In the genomic region with DNA sequence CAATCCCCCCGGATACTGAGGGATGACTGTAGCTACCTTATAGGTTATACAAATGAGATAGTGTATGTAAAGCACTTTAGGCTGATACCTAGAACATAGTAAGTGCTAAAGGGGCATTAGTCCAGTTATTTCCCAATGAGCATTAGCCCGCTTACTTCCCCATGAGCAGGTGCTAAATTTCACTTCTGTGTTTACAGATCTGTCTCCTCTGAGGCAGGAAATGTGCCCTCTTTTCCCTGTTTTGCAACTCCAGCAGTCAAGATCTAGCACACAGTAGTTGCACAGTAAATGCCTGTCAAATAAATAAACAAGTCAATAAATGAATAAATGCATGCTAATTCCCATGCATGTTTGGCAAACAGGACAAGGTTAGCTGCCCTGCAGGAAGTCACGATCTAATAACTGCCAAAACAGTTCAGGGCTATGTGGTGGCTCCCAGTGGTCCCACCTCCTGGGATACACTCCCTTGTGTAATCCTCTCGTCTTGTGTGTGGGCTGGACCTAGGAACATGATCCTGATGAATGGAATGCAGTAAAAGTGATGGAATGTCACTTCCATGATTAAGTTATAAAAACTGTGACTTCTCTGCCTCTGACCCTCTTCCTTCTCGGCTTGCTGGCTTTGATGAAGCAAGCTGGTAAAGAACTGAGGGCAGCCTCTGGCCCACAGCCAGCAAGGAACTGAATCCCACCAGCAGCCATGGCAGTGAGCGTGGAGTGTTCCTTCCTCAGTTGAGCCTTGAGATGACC, we compare ENCODE assay signal across 14 cellular contexts.
DNase-seq lines count a peak whose midpoint lies in the region; ATAC-seq and TF ChIP-seq lines count a peak whose summit lies in the region.
"Had no signal": no experiment of that assay in that cellular context is flagged by ENCODE, and none has a peak within 500 bp of the region (broad histone marks: within the 10 kb centered on the region; RNA-seq: fewer than 3 reads in every experiment).

No MANE protein-coding gene starts in this region.

- H3K27me3 ChIP-seq in breast epithelium, result no peaks in the 10 kb centered on the region
- H3K27me3 ChIP-seq in RWPE2 (ENCODE audit: insufficient read depth, poor library complexity, severe bottlenecking), result no peaks in the 10 kb centered on the region
- no peaks in the 10 kb centered on the region for H3K27me3 ChIP-seq in hepatocyte
- H3K27me3 ChIP-seq in upper lobe of right lung, result no peaks in the 10 kb centered on the region
- H3K27me3 ChIP-seq: cardiac muscle cell had no signal

- TF ChIP-seq POLR2A in breast epithelium (IDR thresholded peaks at IDR 0.05), result no peak

- no peaks in the 10 kb centered on the region for H3K4me1 ChIP-seq in breast epithelium
- peaks cover 6% of the 10 kb centered on the region for H3K4me1 ChIP-seq in RWPE2 (ENCODE audit: insufficient read depth, poor library complexity, severe bottlenecking)
- H3K4me1 ChIP-seq in hepatocyte (ENCODE audit: insufficient read depth), result peaks cover 49% of the 10 kb centered on the region
- peaks cover 9% of the 10 kb centered on the region for H3K4me1 ChIP-seq in upper lobe of right lung

- H3K4me3 Mint-ChIP-seq in MCF 10A (ENCODE audit: unreplicated experiment), result no peak overlapping the region

- H4K20me1 ChIP-seq in hepatocyte (ENCODE audit: insufficient read depth, poor library complexity, severe bottlenecking), result no peaks in the 10 kb centered on the region

- H3K36me3 ChIP-seq in breast epithelium, result no peaks in the 10 kb centered on the region
- H3K36me3 ChIP-seq in RWPE2 (ENCODE audit: low read depth), result no peaks in the 10 kb centered on the region
- no peaks in the 10 kb centered on the region for H3K36me3 ChIP-seq in hepatocyte (replicated peaks; ENCODE audit: insufficient read depth, low read depth)
- no peaks in the 10 kb centered on the region for H3K36me3 ChIP-seq in upper lobe of right lung
- H3K36me3 ChIP-seq: cardiac muscle cell, left ventricle myocardium inferior had no signal

- BruUV-seq in MCF 10A (replicated peaks; lab: Mats Ljungman, UMichigan), result no TSS peak

- H3K9me3 ChIP-seq in breast epithelium, result no peaks in the 10 kb centered on the region
- no peaks in the 10 kb centered on the region for H3K9me3 ChIP-seq in RWPE2 (ENCODE audit: severe bottlenecking)
- H3K9me3 ChIP-seq in hepatocyte (ENCODE audit: low read depth), result no peaks in the 10 kb centered on the region
- H3K9me3 ChIP-seq in upper lobe of right lung, result no peaks in the 10 kb centered on the region
- H3K9me3 ChIP-seq: left ventricle myocardium inferior had no signal

- no peaks in the 10 kb centered on the region for H3K36me3 Mint-ChIP-seq in MCF 10A (ENCODE audit: insufficient read depth, unreplicated experiment)

- CTCF ChIA-PET in MCF 10A (lab: Yijun Ruan, JAX), result no interaction called here

- H3K27me3 Mint-ChIP-seq in MCF 10A (ENCODE audit: insufficient read depth, unreplicated experiment), result no peaks in the 10 kb centered on the region

- WGBS in hepatocyte (ENCODE audit: low lambda C conversion rate, missing lambda C conversion rate), result 64% methylated on average over 6 of the region's 6 CpGs

- H3K27ac Mint-ChIP-seq in MCF 10A (ENCODE audit: low read depth, unreplicated experiment), result no peak overlapping the region

- TF ChIP-seq CTCF in MCF 10A (IDR thresholded peaks at IDR 0.05; ENCODE audit: unreplicated experiment), result no peak
- TF ChIP-seq CTCF in breast epithelium (IDR thresholded peaks at IDR 0.05), result no peak
- no peak for TF ChIP-seq CTCF in RWPE2 (IDR thresholded peaks at IDR 0.05; ENCODE audit: poor library complexity, severe bottlenecking)
- TF ChIP-seq CTCF in hepatocyte (IDR thresholded peaks at IDR 0.05; ENCODE audit: poor library complexity), result no peak
- no peak for TF ChIP-seq CTCF in upper lobe of right lung (IDR thresholded peaks at IDR 0.05)

- POLR2A ChIA-PET in MCF 10A (lab: Yijun Ruan, JAX), result no interaction called here

- intact Hi-C loops in MCF 10A (cut with micrococcal nuclease), result no loop called here
- intact Hi-C loops in breast epithelium (cut with DNase I; ENCODE audit: low total_unique reads), result no loop called here
- intact Hi-C loops in upper lobe of right lung (cut with DNase I), result no loop called here

- no peaks in the 10 kb centered on the region for H3K9me2 ChIP-seq in hepatocyte (replicated peaks; ENCODE audit: insufficient read depth)

- H2AFZ ChIP-seq in hepatocyte, result no peak overlapping the region

- H3K27ac ChIP-seq in breast epithelium (no peak overlapping the region), RWPE2 (ENCODE audit: poor library complexity, severe bottlenecking) (no peak overlapping the region), hepatocyte (peak overlapping the region; percentile 62), upper lobe of right lung (no peak overlapping the region)
- H3K27ac ChIP-seq: cardiac muscle cell, left ventricle myocardium inferior had no signal

- H3K4me1 Mint-ChIP-seq in MCF 10A (ENCODE audit: insufficient read depth, unreplicated experiment), result peaks cover 10% of the 10 kb centered on the region

- H3K79me2 ChIP-seq in hepatocyte, result no peaks in the 10 kb centered on the region

- peak; percentile 69 for ATAC-seq in RWPE2 (ENCODE audit: low read depth)
- ATAC-seq in upper lobe of right lung, result no peak
- ATAC-seq in HG02798 (IDR thresholded peaks at IDR 0.05; ENCODE audit: poor library complexity, unreplicated experiment), result no peak
- ATAC-seq: HepG2 had no signal

- no peaks in the 10 kb centered on the region for H3K9me3 Mint-ChIP-seq in MCF 10A (ENCODE audit: unreplicated experiment)

- H3K4me3 ChIP-seq in breast epithelium, result no peak overlapping the region
- H3K4me3 ChIP-seq in RWPE2 (ENCODE audit: severe bottlenecking), result no peak overlapping the region
- H3K4me3 ChIP-seq in hepatocyte, result no peak overlapping the region
- no peak overlapping the region for H3K4me3 ChIP-seq in upper lobe of right lung
- H3K4me3 ChIP-seq: cardiac muscle cell, left ventricle myocardium inferior had no signal

- DNase-seq in MCF 10A (ENCODE audit: unreplicated experiment) (peak; percentile 47), breast epithelium (ENCODE audit: low spot score in 2 of 2) (no peak), RWPE2 (ENCODE audit: low spot score) (no peak), hepatocyte (ENCODE audit: low spot score) (peak; percentile 55), upper lobe of right lung (peak; percentile 35), DMS53 (lab: John Stamatoyannopoulos, UW) (no peak)
- no peak for DNase-seq in stimulated activated naive CD4-positive, alpha-beta T cell (lab: John Stamatoyannopoulos, UW)
- DNase-seq: 8988T; left ventricle myocardium inferior; occipital lobe; stimulated activated CD4-positive, alpha-beta T cell treated with anti-CD3 and anti-CD28 coated beads, Interleukin-4, amount 100 ng/mL, for 1 hour had no signal

- H3K4me2 ChIP-seq in hepatocyte, result no peak overlapping the region

Comparison
In these comparisons a context has a peak if more than half of its experiments do, and no peak if none do; other contexts are left out.
1. DNase-seq: peak in MCF 10A (single experiment), hepatocyte (single experiment) and upper lobe of right lung (single experiment); none in breast epithelium (0 of 2), RWPE2 (single experiment), stimulated activated naive CD4-positive, alpha-beta T cell (0 of 6) and DMS53 (single experiment).